In genomic region chr9:128057724-128058409, GRCh38 we compare ENCODE assay signal across 14 cellular contexts. TPM values are rescaled to one million over a fixed set of nuclear protein-coding genes. Genes with fewer than 3 reads are reported as not detected.
A peak's percentile ranks its signal among the peaks of the same experiment; 100 is the strongest.
DNase-seq lines count a peak whose midpoint lies in the region; ATAC-seq and TF ChIP-seq lines count a peak whose summit lies in the region.
"Had no signal": no experiment of that assay in that cellular context is flagged by ENCODE, and none has a peak within 500 bp of the region (broad histone marks: within the 10 kb centered on the region; RNA-seq: fewer than 3 reads in every experiment).

No MANE protein-coding gene starts in this region.

- H2AFZ ChIP-seq in hepatocyte, result no peak overlapping the region

- peak overlapping the region in 7 of 11 experiments; percentile 7 to 68 (median 42); a peak in 8 of 22 replicates for H3K27ac ChIP-seq in BLaER1 treated with 17β-estradiol and CSF1 and Interleukin-3, amounts not matched to agents 10 nM and 100 nM
- H3K27ac ChIP-seq in SK-N-MC (peak overlapping the region; percentile 31; the same call in 1 of the 2 replicates), hepatocyte (peak overlapping the region; percentile 24), prostate gland (peak overlapping the region; percentile 82 to 88)

- H3K27me3 ChIP-seq in BLaER1 treated with 17β-estradiol and CSF1 and Interleukin-3, amounts not matched to agents 10 nM and 100 nM, result no peaks in the 10 kb centered on the region
- H3K27me3 ChIP-seq in hepatocyte (no peaks in the 10 kb centered on the region), prostate gland (replicated peaks; ENCODE audit: insufficient read depth) (no peaks in the 10 kb centered on the region)

- TF ChIP-seq CTCF in hepatocyte (IDR thresholded peaks at IDR 0.05; ENCODE audit: poor library complexity) (no peak), prostate gland (IDR thresholded peaks at IDR 0.05) (no peak)

- no peak overlapping the region for H3K4me3 Mint-ChIP-seq in activated CD4-positive, alpha-beta T cell treated with anti-CD3 and anti-CD28 coated beads, Interleukin-2, amount 10 ng/mL, durations not matched to agents 7 days and 5 days
- H3K4me3 Mint-ChIP-seq: activated naive CD4-positive, alpha-beta T cell treated with anti-CD3 and anti-CD28 coated beads for 36 hours; CD14-positive monocyte; IgD-negative memory B cell had no signal

- H3K9me3 Mint-ChIP-seq in activated CD4-positive, alpha-beta T cell treated with anti-CD3 and anti-CD28 coated beads, Interleukin-2, amount 10 ng/mL, durations not matched to agents 7 days and 5 days, result no peaks in the 10 kb centered on the region
- H3K9me3 Mint-ChIP-seq: activated naive CD4-positive, alpha-beta T cell treated with anti-CD3 and anti-CD28 coated beads for 36 hours; CD14-positive monocyte; IgD-negative memory B cell had no signal

- H3K9me3 ChIP-seq in BLaER1 treated with 17β-estradiol and CSF1 and Interleukin-3, amounts not matched to agents 10 nM and 100 nM (replicated peaks in 1 of 11), result no peaks in the 10 kb centered on the region
- H3K9me3 ChIP-seq in SK-N-MC (ENCODE audit: low read depth, low read length) (no peaks in the 10 kb centered on the region), hepatocyte (ENCODE audit: low read depth) (no peaks in the 10 kb centered on the region), prostate gland (no peaks in the 10 kb centered on the region)

- peaks cover 3% of the 10 kb centered on the region for H3K27me3 Mint-ChIP-seq in activated CD4-positive, alpha-beta T cell treated with anti-CD3 and anti-CD28 coated beads, Interleukin-2, amount 10 ng/mL, durations not matched to agents 7 days and 5 days
- H3K27me3 Mint-ChIP-seq: IgD-negative memory B cell had no signal

- intact Hi-C loops in prostate gland (cut with DNase I), result no loop called here
- intact Hi-C loops in cardiac septum (cut with DNase I), result no loop called here

- no peaks in the 10 kb centered on the region for H3K36me3 ChIP-seq in BLaER1 treated with 17β-estradiol and CSF1 and Interleukin-3, amounts not matched to agents 10 nM and 100 nM
- H3K36me3 ChIP-seq in SK-N-MC (ENCODE audit: insufficient read depth, low read length) (no peaks in the 10 kb centered on the region), hepatocyte (replicated peaks; ENCODE audit: insufficient read depth, low read depth) (no peaks in the 10 kb centered on the region), prostate gland (no peaks in the 10 kb centered on the region)

- CTCF ChIA-PET in activated CD4-positive, alpha-beta T cell treated with anti-CD3 and anti-CD28 coated beads, Interleukin-2, amount 10 ng/mL, durations not matched to agents 7 days and 5 days (lab: Charles Lee), result interaction anchor here (0.6 to 2.3 kb wide), 6 partner anchors 9 to 27 kb away, joined by 3 to 8 read pairs (median 4); no protein-coding TSS in a partner anchor

- H3K4me1 Mint-ChIP-seq in activated CD4-positive, alpha-beta T cell treated with anti-CD3 and anti-CD28 coated beads, Interleukin-2, amount 10 ng/mL, durations not matched to agents 7 days and 5 days, result peaks cover 22% of the 10 kb centered on the region

- H3K36me3 Mint-ChIP-seq in activated CD4-positive, alpha-beta T cell treated with anti-CD3 and anti-CD28 coated beads, Interleukin-2, amount 10 ng/mL, durations not matched to agents 7 days and 5 days (ENCODE audit: low read depth), result peaks cover 15% of the 10 kb centered on the region
- H3K36me3 Mint-ChIP-seq: IgD-negative memory B cell had no signal

- H4K20me1 ChIP-seq in BLaER1 treated with 17β-estradiol and CSF1 and Interleukin-3, amounts not matched to agents 10 nM and 100 nM, result no peaks in the 10 kb centered on the region
- H4K20me1 ChIP-seq in hepatocyte (ENCODE audit: insufficient read depth, poor library complexity, severe bottlenecking), result no peaks in the 10 kb centered on the region

- peak overlapping the region in 6 of 11 experiments; percentile 23 to 80 (median 78); a peak in 7 of 22 replicates for H3K4me2 ChIP-seq in BLaER1 treated with 17β-estradiol and CSF1 and Interleukin-3, amounts not matched to agents 10 nM and 100 nM
- no peak overlapping the region for H3K4me2 ChIP-seq in hepatocyte

- 64% methylated on average over 8 of the region's 8 CpGs for WGBS in hepatocyte (ENCODE audit: low lambda C conversion rate, missing lambda C conversion rate)
- 67% methylated on average over 8 of the region's 8 CpGs for WGBS in prostate gland

- no peak overlapping the region for H3K4me3 ChIP-seq in BLaER1 treated with 17β-estradiol and CSF1 and Interleukin-3, amounts not matched to agents 10 nM and 100 nM
- H3K4me3 ChIP-seq in SK-N-MC (no peak overlapping the region), hepatocyte (no peak overlapping the region), prostate gland (no peak overlapping the region)

- peaks cover 52 to 99% (median 87%) of the 10 kb centered on the region in 10 experiments for H3K4me1 ChIP-seq in BLaER1 treated with 17β-estradiol and CSF1 and Interleukin-3, amounts not matched to agents 10 nM and 100 nM
- H3K4me1 ChIP-seq in hepatocyte (ENCODE audit: insufficient read depth) (peaks cover 22% of the 10 kb centered on the region), prostate gland (replicated peaks) (peaks cover 16% of the 10 kb centered on the region)

- ATAC-seq in GM21737 (IDR thresholded peaks at IDR 0.05; ENCODE audit: unreplicated experiment), result no peak

- no peaks in the 10 kb centered on the region for H3K9me2 ChIP-seq in hepatocyte (replicated peaks; ENCODE audit: insufficient read depth)

- H3K9ac ChIP-seq in BLaER1 treated with 17β-estradiol and CSF1 and Interleukin-3, amounts not matched to agents 10 nM and 100 nM, result no peak overlapping the region
- H3K9ac ChIP-seq in SK-N-MC (ENCODE audit: insufficient read length), result no peak overlapping the region

- H3K79me2 ChIP-seq in hepatocyte, result no peaks in the 10 kb centered on the region

- DNase-seq in SK-N-MC (ENCODE audit: low read depth, low spot score) (no peak), hepatocyte (ENCODE audit: low spot score) (no peak), prostate gland (ENCODE audit: low spot score) (no peak), cardiac septum (ENCODE audit: low spot score) (no peak)
- no peak for DNase-seq in activated T-cell treated with anti-CD3 and anti-CD28 coated beads, Interleukin-2, amount 50 U/mL, for 48 hours
- DNase-seq in activated CD4-positive, alpha-beta T cell treated with anti-CD3 and anti-CD28 coated beads, Interleukin-2, amount 10 ng/mL, durations not matched to agents 7 days and 5 days, result no peak
- DNase-seq: activated CD4-positive, alpha-beta T cell treated with anti-CD3 and anti-CD28 coated beads, Interleukin-2, amount 50 U/mL, for 1 hour; activated naive CD4-positive, alpha-beta T cell treated with anti-CD3 and anti-CD28 coated beads for 36 hours; NCI-H446 treated with DMSO at 0.1 percent for 48 hours; SW 1271 had no signal

- no peak for TF ChIP-seq POLR2A in prostate gland (IDR thresholded peaks at IDR 0.05)

- no peak overlapping the region for H3K27ac Mint-ChIP-seq in activated CD4-positive, alpha-beta T cell treated with anti-CD3 and anti-CD28 coated beads, Interleukin-2, amount 10 ng/mL, durations not matched to agents 7 days and 5 days
- H3K27ac Mint-ChIP-seq: activated naive CD4-positive, alpha-beta T cell treated with anti-CD3 and anti-CD28 coated beads for 36 hours; IgD-negative memory B cell had no signal

- POLR2A ChIA-PET in activated CD4-positive, alpha-beta T cell treated with anti-CD3 and anti-CD28 coated beads, Interleukin-2, amount 10 ng/mL, durations not matched to agents 7 days and 5 days (lab: Charles Lee), result no interaction called here

RNA-seq across cellular contexts. Expression of gene NAIF1, which starts 9.3 kb away (rescaled TPM):
- total RNA-seq in hepatocyte (9.6 and 10.3 TPM in 2 replicates), prostate gland (10 to 100 TPM; 12.3 to 12.6 TPM), cardiac septum (6.2 TPM)
- polyA plus RNA-seq in hepatocyte, result 7.0 and 8.0 TPM in 2 replicates
- 10 to 100 TPM; 13.9 to 14.2 TPM for total RNA-seq in activated CD4-positive, alpha-beta T cell treated with anti-CD3 and anti-CD28 coated beads, Interleukin-2, amount 10 ng/mL, durations not matched to agents 7 days and 5 days

RNA-seq across cellular contexts. Expression of gene SLC25A25, which starts 10.2 kb away (rescaled TPM):
- 52.4 and 62.3 TPM in 2 replicates for total RNA-seq in hepatocyte
- polyA plus RNA-seq in hepatocyte, result 40.1 and 51.0 TPM in 2 replicates
- 10 to 100 TPM; 26.0 to 33.1 TPM for total RNA-seq in prostate gland
- total RNA-seq in cardiac septum, result 5.6 TPM
- 10 to 100 TPM; 14.6 to 18.4 TPM for total RNA-seq in activated CD4-positive, alpha-beta T cell treated with anti-CD3 and anti-CD28 coated beads, Interleukin-2, amount 10 ng/mL, durations not matched to agents 7 days and 5 days

Comparison
In these comparisons a context has a peak if more than half of its experiments do, and no peak if none do; other contexts are left out.
1. H3K27ac ChIP-seq: peak in every context shown above with its lines; median percentile 85 in prostate gland; 42 in BLaER1 treated with 17β-estradiol and CSF1 and Interleukin-3, amounts not matched to agents 10 nM and 100 nM; 31 in SK-N-MC; 24 in hepatocyte.